Comparison of ENCODE assay signal across 8 cellular contexts in genomic region chr3:52056968-52057805, GRCh38. TPM values are rescaled to one million over a fixed set of nuclear protein-coding genes. Genes with fewer than 3 reads are reported as not detected.
A peak's percentile ranks its signal among the peaks of the same experiment; 100 is the strongest.
DNase-seq lines count a peak whose midpoint lies in the region; ATAC-seq and TF ChIP-seq lines count a peak whose summit lies in the region.

No MANE protein-coding gene starts in this region.

- peaks cover 26% of the 10 kb centered on the region for H3K4me1 Mint-ChIP-seq in endothelial cell (ENCODE audit: unreplicated experiment)

- H3K9me3 Mint-ChIP-seq in endothelial cell (ENCODE audit: unreplicated experiment), result no peaks in the 10 kb centered on the region

- H3K36me3 ChIP-seq in OCI-LY1 (ENCODE audit: insufficient read depth, low read length), result peaks cover 2% of the 10 kb centered on the region; the same call in 1 of the 2 replicates
- peaks cover 20% of the 10 kb centered on the region for H3K36me3 ChIP-seq in mesodermal cell (ENCODE audit: control insufficient read depth, insufficient read depth, low read length)

- H3K9ac ChIP-seq in OCI-LY1 (ENCODE audit: low read length), result peak overlapping the region; percentile 72

- H4K20me1 ChIP-seq in OCI-LY1 (ENCODE audit: insufficient read depth, low read length), result no peaks in the 10 kb centered on the region

- H2AFZ ChIP-seq in OCI-LY1 (ENCODE audit: low read length), result no peak overlapping the region

- H3K4me1 ChIP-seq in OCI-LY1 (ENCODE audit: insufficient read depth, low read length, severe bottlenecking) (peaks cover 36% of the 10 kb centered on the region), mesodermal cell (ENCODE audit: control insufficient read depth, insufficient read depth, low read length, poor library complexity, severe bottlenecking) (peaks cover 24% of the 10 kb centered on the region)

- DNase-seq in DMS 273 (lab: John Stamatoyannopoulos, UW; ENCODE audit: unreplicated experiment) (peak; percentile 98), HuH-7 (ENCODE audit: low spot score) (peak; percentile 99), activated T-cell treated with anti-CD3 and anti-CD28 coated beads for 1 hour (ENCODE audit: low read depth) (peak; percentile 98), endothelial cell (ENCODE audit: low spot score) (peak; percentile 97)
- DNase-seq in stimulated activated CD8-positive, alpha-beta memory T cell treated with anti-CD3 and anti-CD28 coated beads, Interleukin-15, amount 100 ng/mL, for 24 hours (ENCODE audit: low read depth), result peak; percentile 94

- no peaks in the 10 kb centered on the region for H3K27me3 ChIP-seq in OCI-LY1 (ENCODE audit: insufficient read depth, low read length)

- H3K27ac Mint-ChIP-seq in endothelial cell (ENCODE audit: unreplicated experiment), result peak overlapping the region; percentile 32

- H3F3A ChIP-seq in OCI-LY1 (ENCODE audit: insufficient read depth, low read length), result 0 out of 2 replicates have a peak, but pooled peaks cover 5% of the 10 kb centered on the region

- H3K4me3 ChIP-seq in OCI-LY1 (ENCODE audit: low read depth, low read length, poor library complexity, severe bottlenecking), result peak overlapping the region; percentile 75
- H3K4me3 ChIP-seq in mesodermal cell (ENCODE audit: extremely low read depth, insufficient read depth, low read length, poor library complexity, severe bottlenecking), result peak overlapping the region; percentile 52

- H3K36me3 Mint-ChIP-seq in endothelial cell (ENCODE audit: low read depth, unreplicated experiment), result peaks cover 5% of the 10 kb centered on the region

- peak overlapping the region; percentile 71 for H3K4me2 ChIP-seq in OCI-LY1 (ENCODE audit: low read length)

- peaks cover 14% of the 10 kb centered on the region for H3K27me3 Mint-ChIP-seq in endothelial cell (ENCODE audit: unreplicated experiment)

- H3K27ac ChIP-seq in OCI-LY1 (ENCODE audit: low read depth, low read length, poor library complexity, severe bottlenecking) (peak overlapping the region; percentile 23), mesodermal cell (ENCODE audit: low read depth, low read length, severe bottlenecking) (peak overlapping the region; percentile 80)

- TF ChIP-seq CTCF in OCI-LY1 (IDR thresholded peaks at IDR 0.05; ENCODE audit: low read length) (no peak), endothelial cell (IDR thresholded peaks at IDR 0.05; ENCODE audit: unreplicated experiment) (no peak)

- WGBS in mesodermal cell (ENCODE audit: insufficient coverage in 2 of 2), 2 experiments, result 2 to 3% methylated on average over 46 to 49 of the region's 55 CpGs

- H3K79me2 ChIP-seq in OCI-LY1 (ENCODE audit: insufficient read depth, low read length), result no peaks in the 10 kb centered on the region

- H3K9me2 ChIP-seq in OCI-LY1 (ENCODE audit: low read depth, low read length), result no peaks in the 10 kb centered on the region

- peak overlapping the region; percentile 92 for H3K4me3 Mint-ChIP-seq in endothelial cell (ENCODE audit: unreplicated experiment)

- peak; percentile 70 for ATAC-seq in GM21526 (IDR thresholded peaks at IDR 0.05; ENCODE audit: low FRiP score, unreplicated experiment)

- H3K9me3 ChIP-seq in OCI-LY1 (ENCODE audit: low read length), result no peaks in the 10 kb centered on the region
- H3K9me3 ChIP-seq in mesodermal cell (ENCODE audit: control insufficient read depth, low read length), result no peaks in the 10 kb centered on the region

RNA-seq across cellular contexts. Expression of gene DUSP7, which starts 0.8 kb away (rescaled TPM):
- total RNA-seq in endothelial cell (ENCODE audit: unreplicated experiment), result 21.7 TPM
- polyA plus RNA-seq in mesodermal cell (2013, experiment 1 of 2), result 23.1 TPM
- polyA plus RNA-seq in mesodermal cell (2013, experiment 2 of 2), result 19.8 TPM

Comparison
In these comparisons a context has a peak if more than half of its experiments do, and no peak if none do; other contexts are left out.
1. Peak in every context shown above with its lines: DNase-seq, ATAC-seq, H3K4me3 ChIP-seq and H3K27ac ChIP-seq.